In the genomic region with DNA sequence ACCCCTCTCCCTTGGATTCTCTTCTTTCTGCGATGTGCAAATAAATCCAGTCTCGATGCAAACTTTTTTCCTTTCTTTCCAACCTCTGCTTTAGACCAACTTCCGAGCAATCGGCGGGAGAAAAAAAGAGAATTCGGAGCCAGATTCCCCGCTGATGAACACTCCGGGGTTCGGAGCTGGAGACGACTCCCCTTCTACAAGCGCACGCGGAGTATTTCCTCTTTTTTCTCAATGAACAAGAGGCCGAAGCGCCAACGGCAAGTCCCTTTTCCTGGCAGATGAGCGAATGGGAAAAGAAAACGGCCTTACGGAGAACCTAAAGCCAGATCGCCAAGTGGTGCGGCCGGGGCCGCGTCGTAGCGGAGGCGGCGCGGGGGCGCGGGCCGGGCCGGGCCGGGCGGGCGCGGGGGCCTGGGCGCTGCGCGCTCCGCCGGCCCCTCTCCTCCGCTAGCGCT, we compare ENCODE assay signal across 8 cellular contexts. TPM values are rescaled to one million over a fixed set of nuclear protein-coding genes. Genes with fewer than 3 reads are reported as not detected.
DNase-seq lines count a peak whose midpoint lies in the region; ATAC-seq lines count a peak whose summit lies in the region.

No MANE protein-coding gene starts in this region.

- H3K27me3 Mint-ChIP-seq in activated naive CD8-positive, alpha-beta T cell treated with anti-CD3 and anti-CD28 coated beads for 36 hours, result peaks cover 46% of the 10 kb centered on the region
- peaks cover 11 to 13% (median 13%) of the 10 kb centered on the region in 3 donors for H3K27me3 Mint-ChIP-seq in immature natural killer cell (ENCODE audit: low read depth in 3 of 3)
- H3K27me3 Mint-ChIP-seq in stimulated activated naive B cell treated with anti-CD40 and anti-IgM and Interleukin-4, amounts not matched to agents 10 μg/mL and 1 μg/mL and 100 μg/mL, for 72 hours, result peaks cover 7 to 21% of the 10 kb centered on the region in 2 donors

- H3K4me1 Mint-ChIP-seq in activated naive CD8-positive, alpha-beta T cell treated with anti-CD3 and anti-CD28 coated beads for 36 hours, result peaks cover 12% of the 10 kb centered on the region
- peaks cover 25 to 32% of the 10 kb centered on the region in 2 donors for H3K4me1 Mint-ChIP-seq in immature natural killer cell
- peaks cover 14 to 20% of the 10 kb centered on the region in 2 donors for H3K4me1 Mint-ChIP-seq in stimulated activated naive B cell treated with anti-CD40 and anti-IgM and Interleukin-4, amounts not matched to agents 10 μg/mL and 1 μg/mL and 100 μg/mL, for 72 hours

- DNase-seq in EH (ENCODE audit: low read depth) (peak; percentile 70), KG1 (lab: John Stamatoyannopoulos, UW) (peak; percentile 75), immature natural killer cell (peak in 1 of 3 donors; percentile 39)
- peak; percentile 7 for DNase-seq in activated naive CD8-positive, alpha-beta T cell treated with anti-CD3 and anti-CD28 coated beads for 36 hours
- peak; percentile 19 for DNase-seq in stimulated activated naive B cell treated with anti-CD40 and anti-IgM and Interleukin-4, amounts not matched to agents 10 μg/mL and 1 μg/mL and 100 μg/mL, for 72 hours

- ATAC-seq in GM21381 (IDR thresholded peaks at IDR 0.05; ENCODE audit: unreplicated experiment) (peak; percentile 31), HG03469 (IDR thresholded peaks at IDR 0.05; ENCODE audit: unreplicated experiment) (no peak), GM19467 (IDR thresholded peaks at IDR 0.05; ENCODE audit: unreplicated experiment) (no peak)
- ATAC-seq in stimulated activated naive B cell treated with anti-CD40 and anti-IgM and Interleukin-4, amounts not matched to agents 10 μg/mL and 1 μg/mL and 100 μg/mL, for 72 hours (replicated peaks), result peak; percentile 41 to 50

- H3K27ac Mint-ChIP-seq in activated naive CD8-positive, alpha-beta T cell treated with anti-CD3 and anti-CD28 coated beads for 36 hours, result no peak overlapping the region
- H3K27ac Mint-ChIP-seq in immature natural killer cell, result peak overlapping the region in 4 of 6 donors; percentile 86 to 91 (median 88)
- peak overlapping the region; percentile 84 for H3K27ac Mint-ChIP-seq in stimulated activated naive B cell treated with anti-CD40 and anti-IgM and Interleukin-4, amounts not matched to agents 10 μg/mL and 1 μg/mL and 100 μg/mL, for 72 hours

- no peaks in the 10 kb centered on the region for H3K9me3 Mint-ChIP-seq in activated naive CD8-positive, alpha-beta T cell treated with anti-CD3 and anti-CD28 coated beads for 36 hours
- no peaks in the 10 kb centered on the region for H3K9me3 Mint-ChIP-seq in immature natural killer cell
- no peaks in the 10 kb centered on the region for H3K9me3 Mint-ChIP-seq in stimulated activated naive B cell treated with anti-CD40 and anti-IgM and Interleukin-4, amounts not matched to agents 10 μg/mL and 1 μg/mL and 100 μg/mL, for 72 hours

- H3K36me3 Mint-ChIP-seq in activated naive CD8-positive, alpha-beta T cell treated with anti-CD3 and anti-CD28 coated beads for 36 hours, result no peaks in the 10 kb centered on the region
- H3K36me3 Mint-ChIP-seq in immature natural killer cell, result peaks cover 0 to 6% (median 4%) of the 10 kb centered on the region in 3 donors
- H3K36me3 Mint-ChIP-seq in stimulated activated naive B cell treated with anti-CD40 and anti-IgM and Interleukin-4, amounts not matched to agents 10 μg/mL and 1 μg/mL and 100 μg/mL, for 72 hours, result peaks cover 6 to 10% of the 10 kb centered on the region in 2 donors

- no peak overlapping the region for H3K4me3 Mint-ChIP-seq in activated naive CD8-positive, alpha-beta T cell treated with anti-CD3 and anti-CD28 coated beads for 36 hours
- H3K4me3 Mint-ChIP-seq in immature natural killer cell, result peak overlapping the region in 2 of 5 donors; percentile 79 to 91
- H3K4me3 Mint-ChIP-seq in stimulated activated naive B cell treated with anti-CD40 and anti-IgM and Interleukin-4, amounts not matched to agents 10 μg/mL and 1 μg/mL and 100 μg/mL, for 72 hours, result no peak overlapping the region

RNA-seq across cellular contexts. Expression of a gene that starts 0.3 kb away (rescaled TPM):
- under 1 TPM; 0.33 to 0.44 TPM for total RNA-seq in activated naive CD8-positive, alpha-beta T cell treated with anti-CD3 and anti-CD28 coated beads for 36 hours
- polyA plus RNA-seq in immature natural killer cell, result 1 to 10 TPM; 4.1 to 7.2 (median 4.9) TPM

Comparison
In these comparisons a context has a peak if more than half of its experiments do, and no peak if none do; other contexts are left out.
1. ATAC-seq: peak in GM21381 (single experiment) and stimulated activated naive B cell treated with anti-CD40 and anti-IgM and Interleukin-4, amounts not matched to agents 10 μg/mL and 1 μg/mL and 100 μg/mL, for 72 hours (2 of 2); none in HG03469 (single experiment) and GM19467 (single experiment).